In the genomic region with DNA sequence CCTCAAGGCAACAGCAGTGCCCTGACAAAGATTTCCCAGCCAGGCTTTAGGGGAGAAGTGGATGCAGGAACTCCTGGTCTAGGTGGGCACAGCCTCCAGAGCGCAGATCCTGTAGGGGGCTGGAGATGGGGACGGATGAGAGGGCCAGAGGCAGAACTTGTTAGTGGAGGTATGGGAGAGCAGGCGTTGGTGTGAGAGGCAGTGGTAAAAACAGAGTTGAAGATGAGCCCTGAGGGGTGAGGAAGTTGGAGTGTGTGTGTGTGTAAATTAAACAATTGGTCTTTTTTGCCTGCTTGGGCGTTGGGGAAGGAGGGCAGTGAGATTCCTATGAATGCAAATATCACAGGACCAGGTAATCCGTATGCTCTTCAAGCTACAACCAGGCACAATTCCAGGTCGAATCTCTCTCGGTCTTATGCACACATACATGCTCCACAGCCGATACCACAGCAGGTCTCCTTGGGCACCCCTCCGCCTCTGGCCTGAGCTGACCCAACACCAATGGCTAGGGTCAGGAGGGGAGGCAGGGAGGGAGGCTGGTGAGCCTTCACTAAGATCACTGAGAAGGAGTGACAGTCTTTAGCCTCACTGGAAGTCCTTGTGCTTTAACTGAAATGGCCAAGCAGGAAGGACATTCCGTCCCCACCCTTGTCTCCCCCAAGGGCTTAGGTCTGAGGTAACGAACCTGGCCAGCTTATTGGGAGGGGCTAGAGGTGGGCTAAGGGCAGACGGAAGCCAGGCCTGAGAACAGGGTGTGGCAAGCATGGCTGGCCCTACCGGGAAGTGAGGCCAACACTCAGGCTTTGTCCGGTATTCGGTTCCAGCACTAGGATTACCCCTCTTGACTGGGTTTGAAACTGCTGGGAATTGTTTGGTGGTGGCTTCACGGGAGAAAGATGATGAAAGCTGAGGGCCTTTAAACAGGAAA, we compare ENCODE assay signal across 1 cellular context.
TF ChIP-seq lines count a peak whose summit lies in the region.

No MANE protein-coding gene starts in this region.

TF ChIP-seq in endothelial cell of umbilical vein, 7 proteins besides CTCF, POLR2A, EP300 and RAD21:
- TF ChIP-seq POLR2AphosphoS5 (IDR thresholded peaks at IDR 0.05; ENCODE audit: insufficient read depth, low read depth, low read length): peak; percentile 8
- no peak for TF ChIP-seq MYC (IDR thresholded peaks at IDR 0.05; ENCODE audit: low read depth, low read length)
